ENCODE assay signal across 8 cellular contexts in the genomic region with DNA sequence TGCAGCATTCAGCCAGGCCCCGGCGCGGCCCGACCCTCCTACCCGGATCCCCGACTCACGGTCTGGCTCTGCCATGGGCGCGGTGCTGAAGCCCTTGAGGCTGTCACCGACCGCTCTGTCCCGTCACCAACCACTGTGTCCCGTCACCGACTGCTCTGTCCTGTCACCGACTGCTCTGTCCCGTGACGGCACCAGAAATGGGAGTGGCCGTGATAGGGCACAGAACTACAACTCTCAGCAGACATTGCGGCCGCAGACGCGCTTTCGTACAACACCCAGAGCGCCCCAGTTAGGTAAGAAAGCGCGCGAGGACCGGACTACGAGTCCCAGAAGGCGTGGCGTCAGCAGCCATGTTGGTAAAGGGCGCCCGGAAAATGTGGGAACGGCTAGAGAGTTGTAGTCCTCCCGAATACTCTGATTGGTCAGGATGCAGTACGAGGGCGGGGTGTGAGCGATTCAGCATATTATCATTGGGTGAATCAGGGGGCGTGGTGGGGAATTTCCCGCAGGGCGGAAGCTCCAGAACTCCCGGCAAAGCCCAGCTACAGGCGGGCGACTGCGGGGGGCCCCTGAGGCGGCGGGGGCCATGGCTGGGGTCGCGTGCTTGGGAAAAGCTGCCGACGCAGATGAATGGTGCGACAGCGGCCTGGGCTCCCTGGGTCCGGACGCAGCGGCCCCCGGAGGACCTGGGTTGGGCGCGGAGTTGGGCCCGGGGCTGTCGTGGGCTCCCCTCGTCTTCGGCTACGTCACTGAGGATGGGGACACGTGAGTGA. TPM values are rescaled to one million over a fixed set of nuclear protein-coding genes. Genes with fewer than 3 reads are reported as not detected.
DNase-seq lines count a peak whose midpoint lies in the region; ATAC-seq, FAIRE-seq and TF ChIP-seq lines count a peak whose summit lies in the region.

A gene with protein sequence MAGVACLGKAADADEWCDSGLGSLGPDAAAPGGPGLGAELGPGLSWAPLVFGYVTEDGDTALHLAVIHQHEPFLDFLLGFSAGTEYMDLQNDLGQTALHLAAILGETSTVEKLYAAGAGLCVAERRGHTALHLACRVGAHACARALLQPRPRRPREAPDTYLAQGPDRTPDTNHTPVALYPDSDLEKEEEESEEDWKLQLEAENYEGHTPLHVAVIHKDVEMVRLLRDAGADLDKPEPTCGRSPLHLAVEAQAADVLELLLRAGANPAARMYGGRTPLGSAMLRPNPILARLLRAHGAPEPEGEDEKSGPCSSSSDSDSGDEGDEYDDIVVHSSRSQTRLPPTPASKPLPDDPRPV (plus strand): TSS at position 523 of the 773 bp plus-strand sequence. CDS start 64 bp downstream, at position 587.
A gene (minus strand): TSS at position 172 of the 773 bp plus-strand sequence. CDS start 97 bp downstream, at position 75.

- H3K27me3 ChIP-seq in rectal smooth muscle tissue (ENCODE audit: control insufficient read depth, insufficient read depth, low read length) (no peaks in the 10 kb centered on the region), aorta (ENCODE audit: control insufficient read depth in 1 of 2, insufficient read depth in 2 of 2, low read length in 1 of 2) (no peaks in the 10 kb centered on the region)

- H3K4me1 ChIP-seq in rectal smooth muscle tissue (ENCODE audit: control insufficient read depth, insufficient read depth, low read length) (peaks cover 7% of the 10 kb centered on the region), aorta (ENCODE audit: control insufficient read depth in 1 of 2, insufficient read depth in 2 of 2, low read length in 2 of 2) (no peaks in the 10 kb centered on the region)

- peak; percentile 97 for DNase-seq in GM18507 (ENCODE audit: extremely low spot score, insufficient read length, low read depth)
- peak; percentile 96 for DNase-seq in NCI-H2029 treated with DMSO at 0.1 percent for 48 hours (lab: John Stamatoyannopoulos, UW)
- DNase-seq in T-helper 9 cell = peak; percentile 97
- DNase-seq in astrocyte of the cerebellum (ENCODE audit: low read depth) = peak; percentile 99
- peak; percentile 99 for DNase-seq in hepatic stellate cell (ENCODE audit: low spot score)
- DNase-seq in aorta = peak; percentile 99 to 100

- 0% methylated on average over 64 to 65 of the region's 65 CpGs for WGBS in aorta, 2 donors

- H3K27ac ChIP-seq in rectal smooth muscle tissue (ENCODE audit: low read depth, low read length) (peak within 1 kb of the TSS; percentile 80), aorta (ENCODE audit: low read depth in 1 of 2, low read length in 2 of 2) (peak within 1 kb of the TSS in 1 of 2 donors; percentile 24)

- peak; percentile 99 for FAIRE-seq in GM18507 (lab: Jason Lieb, UNC)

- H3K36me3 ChIP-seq in rectal smooth muscle tissue (ENCODE audit: control insufficient read depth, insufficient read depth, low read length) (no peaks in the 10 kb centered on the region), aorta (ENCODE audit: control insufficient read depth in 1 of 2, insufficient read depth in 2 of 2, low read length in 1 of 2) (no peaks in the 10 kb centered on the region)

- no peaks in the 10 kb centered on the region for H3K9me3 ChIP-seq in aorta (ENCODE audit: control insufficient read depth, low read length)

- in situ Hi-C loops in astrocyte of the cerebellum (cut with HindIII; ENCODE audit: low sequenced_read_pairs) = no loop called here

- intact Hi-C loops in aorta (cut with DNase I) = loop anchor here in 1 of 2 donors (2.0 kb wide), 1 partner anchor 29 kb away; no protein-coding TSS in a partner anchor

- peak within 1 kb of the TSS; percentile 75 for H3K4me3 ChIP-seq in astrocyte of the cerebellum (ENCODE audit: low read depth, low read length)
- H3K4me3 ChIP-seq in rectal smooth muscle tissue (ENCODE audit: low read length) = peak within 1 kb of the TSS; percentile 95
- peak within 1 kb of the TSS; percentile 56 to 92 for H3K4me3 ChIP-seq in aorta (ENCODE audit: low read length in 2 of 2)

- peak within 1 kb of the TSS; percentile 90 for H3K9ac ChIP-seq in rectal smooth muscle tissue (ENCODE audit: low read length)

- TF ChIP-seq CTCF in astrocyte of the cerebellum (IDR thresholded peaks at IDR 0.05; ENCODE audit: low read depth, low read length, missing control alignments) = no peak

- ATAC-seq in HG02981 (IDR thresholded peaks at IDR 0.05; ENCODE audit: unreplicated experiment) (peak; percentile 88), aorta (ENCODE audit: low FRiP score) (peak; percentile 98)

RNA-seq across cellular contexts. Expression of the first gene that starts in this region (rescaled TPM):
- 10 to 100 TPM; 16.0 to 24.5 TPM for total RNA-seq in aorta
- 10 to 100 TPM; 23.4 to 30.1 TPM for polyA plus RNA-seq in aorta

RNA-seq across cellular contexts. Expression of the second gene that starts in this region (rescaled TPM):
- 10 to 100 TPM; 34.6 to 42.4 TPM for total RNA-seq in aorta
- 10 to 100 TPM; 34.8 to 51.2 TPM for polyA plus RNA-seq in aorta
